Comparison of ENCODE assay signal across 8 cellular contexts in genomic region chr2:65056215-65056989, GRCh38. TPM values are rescaled to one million over a fixed set of nuclear protein-coding genes. Genes with fewer than 3 reads are reported as not detected.
DNase-seq lines count a peak whose midpoint lies in the region; ATAC-seq and TF ChIP-seq lines count a peak whose summit lies in the region.

A gene with protein sequence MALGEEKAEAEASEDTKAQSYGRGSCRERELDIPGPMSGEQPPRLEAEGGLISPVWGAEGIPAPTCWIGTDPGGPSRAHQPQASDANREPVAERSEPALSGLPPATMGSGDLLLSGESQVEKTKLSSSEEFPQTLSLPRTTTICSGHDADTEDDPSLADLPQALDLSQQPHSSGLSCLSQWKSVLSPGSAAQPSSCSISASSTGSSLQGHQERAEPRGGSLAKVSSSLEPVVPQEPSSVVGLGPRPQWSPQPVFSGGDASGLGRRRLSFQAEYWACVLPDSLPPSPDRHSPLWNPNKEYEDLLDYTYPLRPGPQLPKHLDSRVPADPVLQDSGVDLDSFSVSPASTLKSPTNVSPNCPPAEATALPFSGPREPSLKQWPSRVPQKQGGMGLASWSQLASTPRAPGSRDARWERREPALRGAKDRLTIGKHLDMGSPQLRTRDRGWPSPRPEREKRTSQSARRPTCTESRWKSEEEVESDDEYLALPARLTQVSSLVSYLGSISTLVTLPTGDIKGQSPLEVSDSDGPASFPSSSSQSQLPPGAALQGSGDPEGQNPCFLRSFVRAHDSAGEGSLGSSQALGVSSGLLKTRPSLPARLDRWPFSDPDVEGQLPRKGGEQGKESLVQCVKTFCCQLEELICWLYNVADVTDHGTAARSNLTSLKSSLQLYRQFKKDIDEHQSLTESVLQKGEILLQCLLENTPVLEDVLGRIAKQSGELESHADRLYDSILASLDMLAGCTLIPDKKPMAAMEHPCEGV (plus strand): TSS chr2:65056416. CDS start chr2:65069445, 13,029 bp downstream.

- CTCF ChIA-PET in CD4-positive, alpha-beta memory T cell (lab: Charles Lee; ENCODE audit: partially characterized antibody), result interaction anchor here (0.9 to 7.8 kb wide), 14 partner anchors 13 to 728 kb away, joined by 3 to 65 read pairs (median 5); partner anchors contain the start of gene RAB1A
- CTCF ChIA-PET in activated CD4-positive, alpha-beta memory T cell treated with anti-CD3 and anti-CD28 coated beads, Interleukin-2, amount 10 ng/mL, durations not matched to agents 7 days and 5 days (lab: Charles Lee), result interaction anchor here (0.9 to 7.4 kb wide), 13 partner anchors 8 to 532 kb away, joined by 3 to 38 read pairs (median 5); partner anchors contain the start of genes ACTR2, AFTPH, RAB1A and SLC1A4

- peak within 1 kb of the TSS; percentile 83 to 92 for H3K4me3 ChIP-seq in CD4-positive, alpha-beta memory T cell (ENCODE audit: low read length in 2 of 2)
- H3K4me3 ChIP-seq in duodenal mucosa (ENCODE audit: low read depth in 1 of 2, low read length in 2 of 2) (peak within 1 kb of the TSS; percentile 80 to 84), right lobe of liver (peak within 1 kb of the TSS; percentile 74 to 88 (median 78))

- H3K36me3 ChIP-seq in CD4-positive, alpha-beta memory T cell (ENCODE audit: insufficient read depth, low read length), result no peaks in the 10 kb centered on the region
- H3K36me3 ChIP-seq in duodenal mucosa (ENCODE audit: control insufficient read depth in 1 of 2, insufficient read depth in 2 of 2, low read length in 2 of 2) (no peaks in the 10 kb centered on the region), right lobe of liver (no peaks in the 10 kb centered on the region)

- H3K4me1 Mint-ChIP-seq in CD4-positive, alpha-beta memory T cell, result peaks cover 35 to 77% (median 46%) of the 10 kb centered on the region in 4 donors
- H3K4me1 Mint-ChIP-seq in activated CD4-positive, alpha-beta memory T cell treated with anti-CD3 and anti-CD28 coated beads, Interleukin-2, amount 10 ng/mL, durations not matched to agents 7 days and 5 days, result peaks cover 59% of the 10 kb centered on the region

- H3K9me3 Mint-ChIP-seq in CD4-positive, alpha-beta memory T cell, result no peaks in the 10 kb centered on the region
- H3K9me3 Mint-ChIP-seq in activated CD4-positive, alpha-beta memory T cell treated with anti-CD3 and anti-CD28 coated beads, Interleukin-2, amount 10 ng/mL, durations not matched to agents 7 days and 5 days, result no peaks in the 10 kb centered on the region

- H3K9me3 ChIP-seq in CD4-positive, alpha-beta memory T cell (ENCODE audit: control insufficient read depth in 1 of 2, low read length in 2 of 2), result no peaks in the 10 kb centered on the region
- H3K9me3 ChIP-seq in duodenal mucosa (ENCODE audit: control insufficient read depth in 1 of 2, low read length in 2 of 2), result no peaks in the 10 kb centered on the region
- H3K9me3 ChIP-seq in right lobe of liver, result no peaks in the 10 kb centered on the region

- ATAC-seq in GM19455 (IDR thresholded peaks at IDR 0.05; ENCODE audit: unreplicated experiment), result peak; percentile 91
- peak; percentile 95 to 99 (median 98) for ATAC-seq in right lobe of liver

- H3K36me3 Mint-ChIP-seq in CD4-positive, alpha-beta memory T cell, result peaks cover 0 to 13% of the 10 kb centered on the region in 2 donors
- peaks cover under 1% of the 10 kb centered on the region for H3K36me3 Mint-ChIP-seq in activated CD4-positive, alpha-beta memory T cell treated with anti-CD3 and anti-CD28 coated beads, Interleukin-2, amount 10 ng/mL, durations not matched to agents 7 days and 5 days (ENCODE audit: low read depth)

- H3K9ac ChIP-seq in duodenal mucosa (ENCODE audit: low read depth in 1 of 2, low read length in 2 of 2), result peak within 1 kb of the TSS; percentile 61 to 64

- intact Hi-C loops in CD4-positive, alpha-beta memory T cell (cut with micrococcal nuclease), result loop anchor here (1.0 to 10.0 kb wide), 9 partner anchors 16 to 1216 kb away; partner anchors contain the start of genes ACTR2, RAB1A, SLC1A4 and UGP2
- intact Hi-C loops in right lobe of liver (cut with DNase I), result no loop called here

- 0% methylated on average over 8 of the region's 95 CpGs for WGBS in right lobe of liver (ENCODE audit: insufficient coverage, low coverage, low lambda C conversion rate, missing lambda C conversion rate)

- H3K27ac ChIP-seq in CD4-positive, alpha-beta memory T cell (ENCODE audit: low read depth, low read length), result peak within 1 kb of the TSS; percentile 67
- H3K27ac ChIP-seq in duodenal mucosa (ENCODE audit: low read depth, low read length) (peak within 1 kb of the TSS; percentile 64), right lobe of liver (peak within 1 kb of the TSS; percentile 34 to 78 (median 73))

- peak; percentile 86 for TF ChIP-seq POLR2A in right lobe of liver (IDR thresholded peaks at IDR 0.05)

- no peaks in the 10 kb centered on the region for H3K27me3 ChIP-seq in CD4-positive, alpha-beta memory T cell (ENCODE audit: insufficient read depth, low read length)
- H3K27me3 ChIP-seq in duodenal mucosa (ENCODE audit: control insufficient read depth in 1 of 2, insufficient read depth in 2 of 2, low read length in 2 of 2) (no peaks in the 10 kb centered on the region), right lobe of liver (no peaks in the 10 kb centered on the region)

- H3K27ac Mint-ChIP-seq in CD4-positive, alpha-beta memory T cell, result peak within 1 kb of the TSS; percentile 94 to 98 (median 97)
- H3K27ac Mint-ChIP-seq in activated CD4-positive, alpha-beta memory T cell treated with anti-CD3 and anti-CD28 coated beads, Interleukin-2, amount 10 ng/mL, durations not matched to agents 7 days and 5 days, result peak within 1 kb of the TSS; percentile 77

- POLR2A ChIA-PET in CD4-positive, alpha-beta memory T cell (lab: Charles Lee; ENCODE audit: partially characterized antibody), result interaction anchor here (0.5 to 6.1 kb wide), 26 partner anchors 9 to 1215 kb away, joined by 3 to 85 read pairs (median 4); partner anchors contain the start of genes ACTR2, AFTPH, RAB1A and SERTAD2
- POLR2A ChIA-PET in activated CD4-positive, alpha-beta memory T cell treated with anti-CD3 and anti-CD28 coated beads, Interleukin-2, amount 10 ng/mL, durations not matched to agents 7 days and 5 days (lab: Charles Lee), result interaction anchor here (0.7 to 6.6 kb wide), 28 partner anchors 9 to 1216 kb away, joined by 3 to 58 read pairs (median 4); partner anchors contain the start of genes ACTR2, AFTPH, RAB1A and SERTAD2

- TF ChIP-seq CTCF in right lobe of liver (IDR thresholded peaks at IDR 0.05), result no peak

- DNase-seq in CD4-positive, alpha-beta memory T cell, result peak; percentile 94 to 97 (median 95)
- DNase-seq in HK-2 (ENCODE audit: unreplicated experiment) (peak; percentile 97), NCI-H82 treated with DMSO at 0.1 percent for 48 hours (lab: John Stamatoyannopoulos, UW; ENCODE audit: unreplicated experiment) (peak; percentile 84), right lobe of liver (peak; percentile 98)
- DNase-seq in activated CD4-positive, alpha-beta memory T cell treated with anti-CD3 and anti-CD28 coated beads, Interleukin-2, amount 10 ng/mL, durations not matched to agents 7 days and 5 days, result peak; percentile 98
- peak; percentile 98 for DNase-seq in stimulated activated CD4-positive, alpha-beta T cell treated with anti-CD3 and anti-CD28 coated beads, Interleukin-4, amount 100 ng/mL, for 24 hours

- peak within 1 kb of the TSS; percentile 90 to 98 (median 97) for H3K4me3 Mint-ChIP-seq in CD4-positive, alpha-beta memory T cell
- peak within 1 kb of the TSS; percentile 94 for H3K4me3 Mint-ChIP-seq in activated CD4-positive, alpha-beta memory T cell treated with anti-CD3 and anti-CD28 coated beads, Interleukin-2, amount 10 ng/mL, durations not matched to agents 7 days and 5 days

- no peaks in the 10 kb centered on the region for H3K27me3 Mint-ChIP-seq in CD4-positive, alpha-beta memory T cell
- H3K27me3 Mint-ChIP-seq in activated CD4-positive, alpha-beta memory T cell treated with anti-CD3 and anti-CD28 coated beads, Interleukin-2, amount 10 ng/mL, durations not matched to agents 7 days and 5 days, result peaks cover under 1% of the 10 kb centered on the region

- peaks cover 73% of the 10 kb centered on the region for H3K4me1 ChIP-seq in CD4-positive, alpha-beta memory T cell (ENCODE audit: insufficient read depth, low read length)
- H3K4me1 ChIP-seq in duodenal mucosa (ENCODE audit: control insufficient read depth in 1 of 2, insufficient read depth in 2 of 2, low read length in 2 of 2), result peaks cover 29 to 36% of the 10 kb centered on the region in 2 donors
- peaks cover 0 to 14% (median 4%) of the 10 kb centered on the region in 4 donors for H3K4me1 ChIP-seq in right lobe of liver

RNA-seq across cellular contexts. Expression of the gene that starts here (rescaled TPM):
- 10 to 100 TPM; 57.7 to 59.9 TPM for total RNA-seq in CD4-positive, alpha-beta memory T cell
- 10 to 100 TPM; 19.9 to 28.4 TPM for polyA plus RNA-seq in CD4-positive, alpha-beta memory T cell
- total RNA-seq in activated CD4-positive, alpha-beta memory T cell treated with anti-CD3 and anti-CD28 coated beads, Interleukin-2, amount 10 ng/mL, durations not matched to agents 7 days and 5 days, result 10 to 100 TPM; 12.8 to 13.3 TPM
- total RNA-seq in right lobe of liver, result 1 to 10 TPM; 1.7 to 4.3 (median 3.2) TPM

Comparison
In these comparisons a context has a peak if more than half of its experiments do, and no peak if none do; other contexts are left out.
1. Peak in every context shown above with its lines: DNase-seq, ATAC-seq, H3K4me3 ChIP-seq and H3K27ac ChIP-seq.
2. RNA of the gene that starts here (total RNA-seq): 57.7 to 59.9 TPM in CD4-positive, alpha-beta memory T cell; 12.8 to 13.3 TPM in activated CD4-positive, alpha-beta memory T cell treated with anti-CD3 and anti-CD28 coated beads, Interleukin-2, amount 10 ng/mL, durations not matched to agents 7 days and 5 days and 1.7 to 4.3 TPM in right lobe of liver; every median in the first group is over 4 times any median in the second.